ENCODE assay signal across 35 cellular contexts in genomic region chr6:3881722-3882421, GRCh38.
"Had no signal": no experiment of that assay in that cellular context is flagged by ENCODE, and none has a peak within 500 bp of the region (broad histone marks: within the 10 kb centered on the region; RNA-seq: fewer than 3 reads in every experiment).

No MANE protein-coding gene starts in this region.

- H3K27me3 ChIP-seq: breast epithelium, sigmoid colon, tibial artery had no signal

- FAIRE-seq: endometrium, keratinocyte, small intestine had no signal

- DNase-seq: activated CD4-positive, alpha-beta memory T cell treated with anti-CD3 and anti-CD28 coated beads, Interleukin-2, amount 10 ng/mL, durations not matched to agents 7 days and 5 days; activated CD4-positive, alpha-beta T cell treated with anti-CD3 and anti-CD28 coated beads, Interleukin-2, amount 10 ng/mL, durations not matched to agents 24 days and 14 days; activated gamma-delta T cell treated with Interleukin-2 at 50 U/mL for 16 hours; activated naive CD4-positive, alpha-beta T cell treated with anti-CD3 and anti-CD28 coated beads, Interleukin-2, amount 50 U/mL, for 16 hours; activated T-cell treated with anti-CD3 and anti-CD28 coated beads, Interleukin-2, amount 50 U/mL, for 4 hours; amygdala; effector CD4-positive, alpha-beta T cell; esophagus squamous epithelium; foreskin melanocyte; hippocampal formation; left cardiac atrium; lower lobe of right lung; mesenchymal stem cell; naive thymus-derived CD8-positive, alpha-beta T cell; occipital lobe; posterior cingulate gyrus; sigmoid colon; small intestine; stimulated activated CD4-positive, alpha-beta T cell treated with anti-CD3 and anti-CD28 coated beads, Interleukin-1b, Interleukin-23, amount 100 ng/mL, for 48 hours; stimulated activated CD4-positive, alpha-beta T cell treated with anti-CD3 and anti-CD28 coated beads, Interleukin-4, amount 100 ng/mL, for 4 hours; stimulated activated CD8-positive, alpha-beta memory T cell treated with anti-CD3 and anti-CD28 coated beads, Interleukin-4, amount 100 ng/mL, for 48 hours; stimulated activated naive CD8-positive, alpha-beta T cell treated with anti-CD3 and anti-CD28 coated beads, Interleukin-15, amount 100 ng/mL, for 72 hours; T1000; WERI-Rb-1 had no signal

- H3K27ac Mint-ChIP-seq: activated CD4-positive, alpha-beta memory T cell treated with anti-CD3 and anti-CD28 coated beads, Interleukin-2, amount 10 ng/mL, durations not matched to agents 7 days and 5 days; activated CD4-positive, alpha-beta T cell treated with anti-CD3 and anti-CD28 coated beads, Interleukin-2, amount 10 ng/mL, durations not matched to agents 24 days and 14 days; activated T-helper 17 cell treated with anti-CD3 and anti-CD28 coated beads, Interleukin-2, amount 50 U/mL, for 72 hours; dendritic cell treated with granulocyte-macrophage colony-stimulating factor and Interleukin-4, amounts not matched to agents 40 ng/mL and 50 ng/mL, for 4 days; naive thymus-derived CD8-positive, alpha-beta T cell; stimulated activated memory B cell treated with anti-CD40 and anti-IgM and Interleukin-4, amounts not matched to agents 10 μg/mL and 1 μg/mL and 100 μg/mL, for 72 hours; stimulated activated naive CD8-positive, alpha-beta T cell treated with anti-CD3 and anti-CD28 coated beads, Interleukin-15, amount 100 ng/mL, for 72 hours had no signal

- H3K9me3 ChIP-seq: breast epithelium, esophagus squamous epithelium, lower lobe of right lung, sigmoid colon, tibial artery had no signal

- H3K4me3 ChIP-seq: breast epithelium, esophagus squamous epithelium, lower lobe of right lung, sigmoid colon, tibial artery had no signal

- H3K27ac ChIP-seq: epithelial cell of prostate, lower lobe of right lung, sigmoid colon, WERI-Rb-1 had no signal

- H3K9me3 Mint-ChIP-seq: activated CD4-positive, alpha-beta memory T cell treated with anti-CD3 and anti-CD28 coated beads, Interleukin-2, amount 10 ng/mL, durations not matched to agents 7 days and 5 days; activated CD4-positive, alpha-beta T cell treated with anti-CD3 and anti-CD28 coated beads, Interleukin-2, amount 10 ng/mL, durations not matched to agents 24 days and 14 days; activated T-cell treated with anti-CD3 and anti-CD28 coated beads, Interleukin-2, amount 50 U/mL, for 4 hours; activated T-helper 17 cell treated with anti-CD3 and anti-CD28 coated beads, Interleukin-2, amount 50 U/mL, for 72 hours; central memory CD8-positive, alpha-beta T cell; dendritic cell treated with granulocyte-macrophage colony-stimulating factor and Interleukin-4, amounts not matched to agents 40 ng/mL and 50 ng/mL, for 4 days; naive thymus-derived CD8-positive, alpha-beta T cell; neural crest cell; stimulated activated naive CD8-positive, alpha-beta T cell treated with anti-CD3 and anti-CD28 coated beads, Interleukin-15, amount 100 ng/mL, for 72 hours had no signal

- H3K4me1 Mint-ChIP-seq: activated CD4-positive, alpha-beta memory T cell treated with anti-CD3 and anti-CD28 coated beads, Interleukin-2, amount 10 ng/mL, durations not matched to agents 7 days and 5 days; activated CD4-positive, alpha-beta T cell treated with anti-CD3 and anti-CD28 coated beads, Interleukin-2, amount 10 ng/mL, durations not matched to agents 24 days and 14 days; activated T-helper 17 cell treated with anti-CD3 and anti-CD28 coated beads, Interleukin-2, amount 50 U/mL, for 72 hours; central memory CD8-positive, alpha-beta T cell; naive thymus-derived CD8-positive, alpha-beta T cell; stimulated activated memory B cell treated with anti-CD40 and anti-IgM and Interleukin-4, amounts not matched to agents 10 μg/mL and 1 μg/mL and 100 μg/mL, for 72 hours; stimulated activated naive CD8-positive, alpha-beta T cell treated with anti-CD3 and anti-CD28 coated beads, Interleukin-15, amount 100 ng/mL, for 72 hours had no signal

- H3K36me3 Mint-ChIP-seq: naive thymus-derived CD8-positive, alpha-beta T cell; stimulated activated memory B cell treated with anti-CD40 and anti-IgM and Interleukin-4, amounts not matched to agents 10 μg/mL and 1 μg/mL and 100 μg/mL, for 72 hours had no signal

- H3K27me3 Mint-ChIP-seq: activated CD4-positive, alpha-beta memory T cell treated with anti-CD3 and anti-CD28 coated beads, Interleukin-2, amount 10 ng/mL, durations not matched to agents 7 days and 5 days; activated T-helper 17 cell treated with anti-CD3 and anti-CD28 coated beads, Interleukin-2, amount 50 U/mL, for 72 hours had no signal

- H3K36me3 ChIP-seq: breast epithelium, esophagus squamous epithelium, lower lobe of right lung, sigmoid colon, tibial artery, WERI-Rb-1 had no signal

- ATAC-seq: activated CD4-positive, CD25-positive, alpha-beta regulatory T cell treated with anti-CD3 and anti-CD28 coated beads, Interleukin-2, amount 50 U/mL, for 24 hours; activated T-cell treated with anti-CD3 and anti-CD28 coated beads, Interleukin-2, amount 50 U/mL, for 4 hours; activated T-helper 17 cell treated with anti-CD3 and anti-CD28 coated beads, Interleukin-2, amount 50 U/mL, for 72 hours; lower lobe of right lung; naive thymus-derived CD8-positive, alpha-beta T cell; stimulated activated memory B cell treated with anti-CD40 and anti-IgM and Interleukin-4, amounts not matched to agents 10 μg/mL and 1 μg/mL and 100 μg/mL, for 72 hours; stimulated activated naive CD8-positive, alpha-beta T cell treated with anti-CD3 and anti-CD28 coated beads, Interleukin-15, amount 100 ng/mL, for 72 hours had no signal

- H3K4me1 ChIP-seq: breast epithelium had no signal

- H3K4me3 Mint-ChIP-seq: activated CD4-positive, alpha-beta memory T cell treated with anti-CD3 and anti-CD28 coated beads, Interleukin-2, amount 10 ng/mL, durations not matched to agents 7 days and 5 days; activated CD4-positive, alpha-beta T cell treated with anti-CD3 and anti-CD28 coated beads, Interleukin-2, amount 10 ng/mL, durations not matched to agents 24 days and 14 days; activated T-cell treated with anti-CD3 and anti-CD28 coated beads, Interleukin-2, amount 50 U/mL, for 4 hours; activated T-helper 17 cell treated with anti-CD3 and anti-CD28 coated beads, Interleukin-2, amount 50 U/mL, for 72 hours; central memory CD8-positive, alpha-beta T cell; dendritic cell treated with granulocyte-macrophage colony-stimulating factor and Interleukin-4, amounts not matched to agents 40 ng/mL and 50 ng/mL, for 4 days; naive thymus-derived CD8-positive, alpha-beta T cell; neural crest cell; stimulated activated memory B cell treated with anti-CD40 and anti-IgM and Interleukin-4, amounts not matched to agents 10 μg/mL and 1 μg/mL and 100 μg/mL, for 72 hours; stimulated activated naive CD8-positive, alpha-beta T cell treated with anti-CD3 and anti-CD28 coated beads, Interleukin-15, amount 100 ng/mL, for 72 hours had no signal
